Comparison of ENCODE assay signal across 14 cellular contexts in the genomic region with DNA sequence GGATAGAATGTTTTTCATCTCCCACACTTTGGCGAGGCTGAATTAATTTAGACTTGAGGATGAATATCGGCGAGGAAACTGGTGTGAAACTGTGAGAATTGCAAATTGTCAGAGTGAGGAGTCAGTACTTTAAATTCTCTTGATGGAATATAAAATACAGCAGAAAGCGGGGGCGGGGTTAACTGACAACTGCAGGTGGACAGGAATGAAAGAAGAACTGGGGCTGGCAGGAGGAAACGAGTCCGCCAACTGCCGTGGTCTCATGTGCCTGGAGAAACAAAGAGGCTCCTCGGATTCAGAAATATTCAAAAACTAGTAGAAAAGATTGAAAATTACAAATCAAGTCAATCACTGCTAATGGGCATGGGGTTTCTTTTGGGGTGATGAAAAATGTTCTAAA. TPM values are rescaled to one million over a fixed set of nuclear protein-coding genes. Genes with fewer than 3 reads are reported as not detected.
DNase-seq lines count a peak whose midpoint lies in the region; ATAC-seq and TF ChIP-seq lines count a peak whose summit lies in the region.
"Had no signal": no experiment of that assay in that cellular context is flagged by ENCODE, and none has a peak within 500 bp of the region (broad histone marks: within the 10 kb centered on the region; RNA-seq: fewer than 3 reads in every experiment).

No MANE protein-coding gene starts in this region.

- H3K36me3 ChIP-seq in SU-DHL-6 (ENCODE audit: low read length) (no peaks in the 10 kb centered on the region), thyroid gland (no peaks in the 10 kb centered on the region)
- H3K36me3 ChIP-seq: ascending aorta, right atrium auricular region, SJSA1, suprapubic skin had no signal

- 88 to 93% methylated on average over 9 of the region's 9 CpGs for WGBS in thyroid gland, 2 donors

- peaks cover 17 to 20% of the 10 kb centered on the region in 2 donors for H3K4me1 ChIP-seq in thyroid gland
- H3K4me1 ChIP-seq: SJSA1, suprapubic skin had no signal

- H3K27me3 Mint-ChIP-seq in T-helper 17 cell = peaks cover 41% of the 10 kb centered on the region

- no peaks in the 10 kb centered on the region for H3F3A ChIP-seq in SU-DHL-6 (ENCODE audit: insufficient read depth)

- DNase-seq in thyroid gland (no peak), NCI-H446 (lab: John Stamatoyannopoulos, UW) (no peak), NK-92 (lab: John Stamatoyannopoulos, UW; ENCODE audit: unreplicated experiment) (no peak), T-helper 17 cell (no peak)
- DNase-seq: effector CD4-positive, alpha-beta T cell; foreskin fibroblast; NCI-H524 had no signal

- intact Hi-C loops in thyroid gland (cut with DNase I) = no loop called here

- H3K4me1 Mint-ChIP-seq in T-helper 17 cell = peaks cover 2% of the 10 kb centered on the region

- no peaks in the 10 kb centered on the region for H3K79me2 ChIP-seq in SU-DHL-6 (ENCODE audit: insufficient read depth, low read length)

- H3K9ac ChIP-seq in SU-DHL-6 (ENCODE audit: low read length) = peak overlapping the region; percentile 33

- H3K9me3 ChIP-seq in SU-DHL-6 (ENCODE audit: insufficient read depth, low read length) (no peaks in the 10 kb centered on the region), thyroid gland (no peaks in the 10 kb centered on the region), T-helper 17 cell (ENCODE audit: control insufficient read depth, low read length, poor library complexity, severe bottlenecking) (no peaks in the 10 kb centered on the region)
- H3K9me3 ChIP-seq: ascending aorta, right atrium auricular region, SJSA1, suprapubic skin had no signal

- H3K27me3 ChIP-seq in SU-DHL-6 (ENCODE audit: low read length) = no peaks in the 10 kb centered on the region
- no peaks in the 10 kb centered on the region for H3K27me3 ChIP-seq in thyroid gland
- H3K27me3 ChIP-seq: ascending aorta, right atrium auricular region, SJSA1, suprapubic skin had no signal

- no peaks in the 10 kb centered on the region for H4K20me1 ChIP-seq in SU-DHL-6 (ENCODE audit: low read depth, low read length)

- TF ChIP-seq CTCF in SU-DHL-6 (IDR thresholded peaks at IDR 0.05; ENCODE audit: insufficient read depth, low read length, poor library complexity, severe bottlenecking) (no peak), thyroid gland (IDR thresholded peaks at IDR 0.05) (no peak)

- H3K9me2 ChIP-seq in SU-DHL-6 (replicated peaks; ENCODE audit: insufficient read depth, low read length) = no peaks in the 10 kb centered on the region

- no peak overlapping the region for H3K4me3 Mint-ChIP-seq in T-helper 17 cell

- H3K27ac ChIP-seq in SU-DHL-6 (ENCODE audit: low read depth, low read length) = peak overlapping the region; percentile 56
- H3K27ac ChIP-seq in thyroid gland = peak overlapping the region in 2 of 3 donors; percentile 3 to 90
- H3K27ac ChIP-seq: SJSA1, suprapubic skin had no signal

- H3K27ac Mint-ChIP-seq in T-helper 17 cell = no peak overlapping the region

- no peak for TF ChIP-seq POLR2A in thyroid gland (IDR thresholded peaks at IDR 0.05)

- ATAC-seq in GM19455 (IDR thresholded peaks at IDR 0.05; ENCODE audit: unreplicated experiment) (peak; percentile 55), HG03175 (IDR thresholded peaks at IDR 0.05; ENCODE audit: unreplicated experiment) (peak; percentile 37), T-helper 17 cell (no peak)

- H3K4me2 ChIP-seq in SU-DHL-6 (ENCODE audit: low read depth, low read length, poor library complexity, severe bottlenecking) = peak overlapping the region; percentile 51

- H3K36me3 Mint-ChIP-seq in T-helper 17 cell (ENCODE audit: low read depth) = peaks cover 2% of the 10 kb centered on the region

- H3K4me3 ChIP-seq in SU-DHL-6 (ENCODE audit: insufficient read depth, low read length, poor library complexity, severe bottlenecking) = peak overlapping the region; percentile 7
- no peak overlapping the region for H3K4me3 ChIP-seq in thyroid gland (replicated peaks in 1 of 3)
- H3K4me3 ChIP-seq: ascending aorta, right atrium auricular region, SJSA1, suprapubic skin had no signal

- H2AFZ ChIP-seq in SU-DHL-6 (ENCODE audit: low read depth, low read length, severe bottlenecking) = peak overlapping the region; percentile 65

RNA-seq across cellular contexts. Expression of a gene that starts 44.3 kb away (rescaled TPM):
- total RNA-seq in thyroid gland (not detected), T-helper 17 cell (not detected)
- total RNA-seq: ascending aorta, right atrium auricular region, SJSA1, suprapubic skin had no signal

RNA-seq across cellular contexts. Expression of a gene that starts 59.8 kb away (rescaled TPM):
- 10 to 100 TPM; 12.9 to 16.0 (median 13.8) TPM for total RNA-seq in thyroid gland
- 10 to 100 TPM; 12.5 to 13.2 TPM for total RNA-seq in T-helper 17 cell
